In genomic region chr1:16204634-16205332, GRCh38 we compare ENCODE assay signal across 8 cellular contexts. TPM values are rescaled to one million over a fixed set of nuclear protein-coding genes. Genes with fewer than 3 reads are reported as not detected.
DNase-seq lines count a peak whose midpoint lies in the region; ATAC-seq and TF ChIP-seq lines count a peak whose summit lies in the region.

No MANE protein-coding gene starts in this region.

- no peak for ATAC-seq in mucosa of descending colon
- ATAC-seq in HG02763 (IDR thresholded peaks at IDR 0.05; ENCODE audit: unreplicated experiment): no peak
- no peak for ATAC-seq in HG03520 (IDR thresholded peaks at IDR 0.05; ENCODE audit: unreplicated experiment)

- no peaks in the 10 kb centered on the region for H3K9me3 ChIP-seq in mucosa of descending colon

- H3K4me3 ChIP-seq in mucosa of descending colon: no peak overlapping the region

- TF ChIP-seq CTCF in mucosa of descending colon (IDR thresholded peaks at IDR 0.05): no peak

- H3K36me3 ChIP-seq in mucosa of descending colon (ENCODE audit: low read depth): no peaks in the 10 kb centered on the region

- H3K4me1 ChIP-seq in mucosa of descending colon (ENCODE audit: low read depth): peaks cover 5% of the 10 kb centered on the region

- DNase-seq in DMS53 (lab: John Stamatoyannopoulos, UW): peak; percentile 69
- DNase-seq in DMS53 treated with DMSO at 0.1 percent for 48 hours (lab: John Stamatoyannopoulos, UW; ENCODE audit: unreplicated experiment): no peak
- DNase-seq in NAMALWA (ENCODE audit: low spot score): peak; percentile 56
- DNase-seq in activated naive CD4-positive, alpha-beta T cell treated with anti-CD3 and anti-CD28 coated beads, Interleukin-2, amount 50 U/mL, for 16 hours: peak; percentile 45
- DNase-seq in mucosa of descending colon: peak; percentile 60 to 66 (median 64)
- no peak for DNase-seq in effector CD8-positive, alpha-beta T cell (lab: John Stamatoyannopoulos, UW)

- intact Hi-C loops in mucosa of descending colon (cut with DNase I, micrococcal nuclease): no loop called here

RNA-seq across cellular contexts. Expression of gene ARHGEF19, which starts 7.7 kb away (rescaled TPM):
- 10 to 100 TPM in 1 of 3 donors, 1 to 10 TPM in 2; 5.3 to 13.3 (median 9.0) TPM for total RNA-seq in mucosa of descending colon

RNA-seq across cellular contexts. Expression of gene CPLANE2, which starts 32.2 kb away (rescaled TPM):
- total RNA-seq in mucosa of descending colon: 1 to 10 TPM; 5.3 to 9.9 (median 5.9) TPM

RNA-seq across cellular contexts. Expression of gene EPHA2, which starts 48.9 kb away (rescaled TPM):
- total RNA-seq in mucosa of descending colon: 10 to 100 TPM; 36.8 to 43.5 (median 43.5) TPM

Comparison
In these comparisons a context has a peak if more than half of its experiments do, and no peak if none do; other contexts are left out.
1. DNase-seq: peak in DMS53 (single experiment), NAMALWA (single experiment), activated naive CD4-positive, alpha-beta T cell treated with anti-CD3 and anti-CD28 coated beads, Interleukin-2, amount 50 U/mL, for 16 hours (single experiment) and mucosa of descending colon (3 of 3); none in DMS53 treated with DMSO at 0.1 percent for 48 hours (single experiment) and effector CD8-positive, alpha-beta T cell (single experiment).